In genomic region chr20:47687095-47687987, GRCh38 we compare ENCODE assay signal across 16 cellular contexts.
DNase-seq lines count a peak whose midpoint lies in the region; TF ChIP-seq lines count a peak whose summit lies in the region.
"Had no signal": no experiment of that assay in that cellular context is flagged by ENCODE, and none has a peak within 500 bp of the region (broad histone marks: within the 10 kb centered on the region; RNA-seq: fewer than 3 reads in every experiment).

No MANE protein-coding gene starts in this region.

- no peak overlapping the region for H3K9ac ChIP-seq in BLaER1

- POLR2A ChIA-PET in RWPE1 (lab: Yijun Ruan, JAX; ENCODE audit: low non-redundant PET), result no interaction called here

- no peaks in the 10 kb centered on the region for H3K36me3 ChIP-seq in BLaER1
- H3K36me3 ChIP-seq: SJSA1 had no signal

- no peak for DNase-seq in RWPE1 (ENCODE audit: low spot score)
- no peak for DNase-seq in endothelial cell (ENCODE audit: low spot score)
- no peak for DNase-seq in neural crest cell (ENCODE audit: low read depth, low spot score)
- no peak for DNase-seq in stimulated activated CD4-positive, alpha-beta T cell treated with anti-CD3 and anti-CD28 coated beads, Interleukin-2, amount 100 ng/mL, for 24 hours
- DNase-seq in EL, result no peak
- DNase-seq in activated gamma-delta T cell (lab: John Stamatoyannopoulos, UW), result no peak
- no peak for DNase-seq in LoVo (ENCODE audit: low spot score)
- DNase-seq: CD8-positive, alpha-beta memory T cell; KBM-7; MV-4-11; NCI-H2029; NCI-H2171; NCI-H526 had no signal

- H3K9me3 ChIP-seq in BLaER1, result no peaks in the 10 kb centered on the region
- H3K9me3 ChIP-seq: SJSA1 had no signal

- H3K27me3 Mint-ChIP-seq in endothelial cell (ENCODE audit: unreplicated experiment) (peaks cover 8% of the 10 kb centered on the region), neural crest cell (ENCODE audit: low read depth) (no peaks in the 10 kb centered on the region)

- TF ChIP-seq CTCF in RWPE1 (conservative IDR thresholded peaks at IDR 0.05; ENCODE audit: low read depth), result no peak
- TF ChIP-seq CTCF in endothelial cell (IDR thresholded peaks at IDR 0.05; ENCODE audit: unreplicated experiment), result no peak
- no peak for TF ChIP-seq CTCF in neural crest cell (conservative IDR thresholded peaks at IDR 0.05)

- H3K4me1 Mint-ChIP-seq in endothelial cell (ENCODE audit: unreplicated experiment), result no peaks in the 10 kb centered on the region
- H3K4me1 Mint-ChIP-seq in neural crest cell, result peaks cover 14% of the 10 kb centered on the region
- H3K4me1 Mint-ChIP-seq: CD8-positive, alpha-beta memory T cell had no signal

- no peaks in the 10 kb centered on the region for H3K27me3 ChIP-seq in BLaER1
- H3K27me3 ChIP-seq: SJSA1 had no signal

- H3K27ac ChIP-seq in BLaER1 (no peak overlapping the region), RWPE1 (peak overlapping the region; percentile 35)
- H3K27ac ChIP-seq: PC-9, SJSA1 had no signal

- H3K36me3 Mint-ChIP-seq in endothelial cell (ENCODE audit: low read depth, unreplicated experiment), result peaks cover 43% of the 10 kb centered on the region
- peaks cover 3% of the 10 kb centered on the region for H3K36me3 Mint-ChIP-seq in neural crest cell (ENCODE audit: low read depth)
- H3K36me3 Mint-ChIP-seq: CD8-positive, alpha-beta memory T cell had no signal

- no peaks in the 10 kb centered on the region for H4K20me1 ChIP-seq in BLaER1

- H3K27ac Mint-ChIP-seq in endothelial cell (ENCODE audit: unreplicated experiment), result no peak overlapping the region
- H3K27ac Mint-ChIP-seq in neural crest cell (ENCODE audit: unreplicated experiment), result peak overlapping the region; percentile 69
- H3K27ac Mint-ChIP-seq: CD8-positive, alpha-beta memory T cell had no signal

- H3K4me3 ChIP-seq in BLaER1, result no peak overlapping the region
- H3K4me3 ChIP-seq: PC-9, SJSA1 had no signal

- H3K4me2 ChIP-seq in BLaER1, result peak overlapping the region; percentile 60
- H3K4me2 ChIP-seq: PC-9 had no signal

- peak overlapping the region; percentile 9 for H3K4me3 Mint-ChIP-seq in endothelial cell (ENCODE audit: unreplicated experiment)
- H3K4me3 Mint-ChIP-seq in neural crest cell, result no peak overlapping the region
- H3K4me3 Mint-ChIP-seq: CD8-positive, alpha-beta memory T cell had no signal

- peaks cover 17% of the 10 kb centered on the region for H3K9me3 Mint-ChIP-seq in endothelial cell (ENCODE audit: unreplicated experiment)
- no peaks in the 10 kb centered on the region for H3K9me3 Mint-ChIP-seq in neural crest cell
- H3K9me3 Mint-ChIP-seq: CD8-positive, alpha-beta memory T cell had no signal

- peaks cover 31% of the 10 kb centered on the region for H3K4me1 ChIP-seq in BLaER1

- CTCF ChIA-PET in RWPE1 (lab: Yijun Ruan, JAX), result interaction anchor here (0.6 kb wide), 1 partner anchor 547 kb away, joined by 3 read pairs; no protein-coding TSS in a partner anchor
